Comparison of ENCODE assay signal across 27 cellular contexts in genomic region chr4:77617203-77617602, GRCh38. TPM values are rescaled to one million over a fixed set of nuclear protein-coding genes. Genes with fewer than 3 reads are reported as not detected.
DNase-seq lines count a peak whose midpoint lies in the region; FAIRE-seq and TF ChIP-seq lines count a peak whose summit lies in the region.
"Had no signal": no experiment of that assay in that cellular context is flagged by ENCODE, and none has a peak within 500 bp of the region (broad histone marks: within the 10 kb centered on the region; RNA-seq: fewer than 3 reads in every experiment).

No MANE protein-coding gene starts in this region.

- no peak overlapping the region for H3K27ac ChIP-seq in astrocyte (ENCODE audit: low read depth, low read length)
- H3K27ac ChIP-seq: body of pancreas, colonic mucosa, sigmoid colon, SJCRH30, thoracic aorta had no signal

- CTCF ChIA-PET in activated CD4-positive, alpha-beta memory T cell treated with anti-CD3 and anti-CD28 coated beads, Interleukin-2, amount 10 ng/mL, durations not matched to agents 7 days and 5 days (lab: Charles Lee) = interaction anchor here (0.7 to 1.2 kb wide), 4 partner anchors 16 to 55 kb away, joined by 3 to 9 read pairs (median 3); no protein-coding TSS in a partner anchor

- H3K4me3 ChIP-seq in astrocyte (ENCODE audit: insufficient read depth, low read depth, low read length) = no peak overlapping the region
- H3K4me3 ChIP-seq: body of pancreas, colonic mucosa, sigmoid colon, SJCRH30, thoracic aorta had no signal

- no peaks in the 10 kb centered on the region for H3K4me1 Mint-ChIP-seq in astrocyte (ENCODE audit: low read depth, unreplicated experiment)
- H3K4me1 Mint-ChIP-seq in activated CD4-positive, alpha-beta memory T cell treated with anti-CD3 and anti-CD28 coated beads, Interleukin-2, amount 10 ng/mL, durations not matched to agents 7 days and 5 days = peaks cover 3% of the 10 kb centered on the region

- peaks cover 9% of the 10 kb centered on the region for H3K27me3 ChIP-seq in astrocyte (ENCODE audit: insufficient read depth, low read length)
- H3K27me3 ChIP-seq: body of pancreas, colonic mucosa, sigmoid colon, SJCRH30 had no signal

- POLR2A ChIA-PET in activated CD4-positive, alpha-beta memory T cell treated with anti-CD3 and anti-CD28 coated beads, Interleukin-2, amount 10 ng/mL, durations not matched to agents 7 days and 5 days (lab: Charles Lee) = no interaction called here

- no peaks in the 10 kb centered on the region for H3K4me1 ChIP-seq in astrocyte (ENCODE audit: insufficient read depth, low read length)
- H3K4me1 ChIP-seq: colonic mucosa, SJCRH30 had no signal

- no peaks in the 10 kb centered on the region for H3K36me3 ChIP-seq in astrocyte (ENCODE audit: insufficient read depth, low read length)
- H3K36me3 ChIP-seq: colonic mucosa, sigmoid colon, SJCRH30, thoracic aorta had no signal

- H3K9me3 ChIP-seq in astrocyte (ENCODE audit: insufficient read depth, low read depth, low read length) = no peaks in the 10 kb centered on the region
- H3K9me3 ChIP-seq: body of pancreas, colonic mucosa, sigmoid colon, SJCRH30, thoracic aorta had no signal

- H3K9ac ChIP-seq in astrocyte (ENCODE audit: low read length) = no peak overlapping the region

- peak; percentile 53 for DNase-seq in ELR (ENCODE audit: low read depth)
- peak; percentile 58 for DNase-seq in M059J (ENCODE audit: low read depth)
- peak; percentile 13 for DNase-seq in astrocyte (ENCODE audit: low read depth)
- peak; percentile 55 for DNase-seq in kidney tubule cell (ENCODE audit: low spot score)
- DNase-seq in GM13976 (ENCODE audit: low spot score) = no peak
- DNase-seq in activated CD4-positive, alpha-beta T cell treated with anti-CD3 and anti-CD28 coated beads for 4 hours = no peak
- no peak for DNase-seq in NCI-H2107 treated with DMSO at 0.1 percent for 48 hours (lab: John Stamatoyannopoulos, UW; ENCODE audit: unreplicated experiment)
- no peak for DNase-seq in activated CD4-positive, alpha-beta memory T cell treated with anti-CD3 and anti-CD28 coated beads, Interleukin-2, amount 10 ng/mL, durations not matched to agents 7 days and 5 days
- DNase-seq: AML-193; body of pancreas; colonic mucosa; endodermal cell; hypothalamus; KG1; kidney glomerular epithelial cell; naive thymus-derived CD4-positive, alpha-beta T cell; NCI-H1436; NCI-H526 treated with DMSO at 0.1 percent for 48 hours; sigmoid colon; SJCRH30; stimulated activated naive B cell treated with anti-CD40 and anti-IgM and Interleukin-4, amounts not matched to agents 10 μg/mL and 1 μg/mL and 100 μg/mL, for 72 hours had no signal

- H3K9me3 Mint-ChIP-seq in astrocyte (ENCODE audit: unreplicated experiment) = peaks cover 1% of the 10 kb centered on the region
- no peaks in the 10 kb centered on the region for H3K9me3 Mint-ChIP-seq in activated CD4-positive, alpha-beta memory T cell treated with anti-CD3 and anti-CD28 coated beads, Interleukin-2, amount 10 ng/mL, durations not matched to agents 7 days and 5 days
- H3K9me3 Mint-ChIP-seq: activated T-helper 1 cell treated with anti-CD3 and anti-CD28 coated beads, Interleukin-12 subunit alpha, Interleukin-12 subunit beta, Interleukin-2, Interleukin-4 antibody, amounts not matched to agents 30 ng/mL and 10 ng/mL and 1 ng/mL, durations not matched to agents 14 hours and 24 hours and 36 hours; endodermal cell; memory B cell; naive thymus-derived CD4-positive, alpha-beta T cell; stimulated activated naive B cell treated with anti-CD40 and anti-IgM and Interleukin-4, amounts not matched to agents 10 μg/mL and 1 μg/mL and 100 μg/mL, for 72 hours had no signal

- H3K4me2 ChIP-seq in astrocyte (ENCODE audit: low read length) = no peak overlapping the region

- no peak for FAIRE-seq in astrocyte (lab: Jason Lieb, UNC)

- H4K20me1 ChIP-seq in astrocyte (ENCODE audit: insufficient read depth, low read length) = no peaks in the 10 kb centered on the region

- in situ Hi-C loops in GM13976 (cut with MboI; ENCODE audit: low sequenced_read_pairs, unreplicated experiment) = no loop called here

- no peak overlapping the region for H3K27ac Mint-ChIP-seq in astrocyte (ENCODE audit: unreplicated experiment)
- H3K27ac Mint-ChIP-seq in activated CD4-positive, alpha-beta memory T cell treated with anti-CD3 and anti-CD28 coated beads, Interleukin-2, amount 10 ng/mL, durations not matched to agents 7 days and 5 days = no peak overlapping the region
- H3K27ac Mint-ChIP-seq: activated naive CD8-positive, alpha-beta T cell; activated T-helper 1 cell treated with anti-CD3 and anti-CD28 coated beads, Interleukin-12 subunit alpha, Interleukin-12 subunit beta, Interleukin-2, Interleukin-4 antibody, amounts not matched to agents 30 ng/mL and 10 ng/mL and 1 ng/mL, durations not matched to agents 14 hours and 24 hours and 36 hours; endodermal cell; memory B cell; naive thymus-derived CD4-positive, alpha-beta T cell; stimulated activated naive B cell treated with anti-CD40 and anti-IgM and Interleukin-4, amounts not matched to agents 10 μg/mL and 1 μg/mL and 100 μg/mL, for 72 hours had no signal

- H3K4me3 Mint-ChIP-seq in astrocyte (ENCODE audit: unreplicated experiment) = no peak overlapping the region
- H3K4me3 Mint-ChIP-seq in activated CD4-positive, alpha-beta memory T cell treated with anti-CD3 and anti-CD28 coated beads, Interleukin-2, amount 10 ng/mL, durations not matched to agents 7 days and 5 days = no peak overlapping the region
- H3K4me3 Mint-ChIP-seq: activated naive CD8-positive, alpha-beta T cell; activated T-helper 1 cell treated with anti-CD3 and anti-CD28 coated beads, Interleukin-12 subunit alpha, Interleukin-12 subunit beta, Interleukin-2, Interleukin-4 antibody, amounts not matched to agents 30 ng/mL and 10 ng/mL and 1 ng/mL, durations not matched to agents 14 hours and 24 hours and 36 hours; endodermal cell; memory B cell; naive thymus-derived CD4-positive, alpha-beta T cell; stimulated activated naive B cell treated with anti-CD40 and anti-IgM and Interleukin-4, amounts not matched to agents 10 μg/mL and 1 μg/mL and 100 μg/mL, for 72 hours had no signal

- H3K27me3 Mint-ChIP-seq in astrocyte (ENCODE audit: low read depth, unreplicated experiment) = peaks cover 3% of the 10 kb centered on the region
- peaks cover 42% of the 10 kb centered on the region for H3K27me3 Mint-ChIP-seq in activated CD4-positive, alpha-beta memory T cell treated with anti-CD3 and anti-CD28 coated beads, Interleukin-2, amount 10 ng/mL, durations not matched to agents 7 days and 5 days

- no peak overlapping the region for H2AFZ ChIP-seq in astrocyte (ENCODE audit: low read depth, low read length)

- TF ChIP-seq CTCF in astrocyte (IDR thresholded peaks at IDR 0.05; ENCODE audit: insufficient read depth, low read depth, low read length) (no peak), GM13976 (IDR thresholded peaks at IDR 0.05; ENCODE audit: borderline replicate concordance, control extremely low read depth, extremely low read depth, insufficient read depth, missing control alignments) (no peak)

- H3K79me2 ChIP-seq in astrocyte (ENCODE audit: insufficient read depth, low read length) = no peaks in the 10 kb centered on the region

- no peaks in the 10 kb centered on the region for H3K36me3 Mint-ChIP-seq in astrocyte (ENCODE audit: low read depth, unreplicated experiment)
- no peaks in the 10 kb centered on the region for H3K36me3 Mint-ChIP-seq in activated CD4-positive, alpha-beta memory T cell treated with anti-CD3 and anti-CD28 coated beads, Interleukin-2, amount 10 ng/mL, durations not matched to agents 7 days and 5 days (ENCODE audit: low read depth)
- H3K36me3 Mint-ChIP-seq: activated naive CD8-positive, alpha-beta T cell; memory B cell; stimulated activated naive B cell treated with anti-CD40 and anti-IgM and Interleukin-4, amounts not matched to agents 10 μg/mL and 1 μg/mL and 100 μg/mL, for 72 hours had no signal

RNA-seq across cellular contexts. Expression of gene CXCL13, which starts 11.6 kb away (rescaled TPM):
- not detected in 2 replicates for total RNA-seq in M059J (2014; rRNA removed; shearing (Covaris generic))
- not detected in 2 replicates for total RNA-seq in astrocyte
- total RNA-seq in activated CD4-positive, alpha-beta memory T cell treated with anti-CD3 and anti-CD28 coated beads, Interleukin-2, amount 10 ng/mL, durations not matched to agents 7 days and 5 days = not detected
- total RNA-seq: body of pancreas; endodermal cell; osteocyte; sigmoid colon; SJCRH30; T-helper 2 cell treated with Interferon-gamma antibody and Interleukin-4, amounts not matched to agents 100 ng/mL and 5 ng/mL, for 36 hours; thoracic aorta had no signal

Comparison
In these comparisons a context has a peak if more than half of its experiments do, and no peak if none do; other contexts are left out.
1. DNase-seq: peak in ELR (single experiment), M059J (single experiment), astrocyte (single experiment) and kidney tubule cell (single experiment); none in GM13976 (single experiment), activated CD4-positive, alpha-beta T cell treated with anti-CD3 and anti-CD28 coated beads for 4 hours (0 of 2), NCI-H2107 treated with DMSO at 0.1 percent for 48 hours (single experiment) and activated CD4-positive, alpha-beta memory T cell treated with anti-CD3 and anti-CD28 coated beads, Interleukin-2, amount 10 ng/mL, durations not matched to agents 7 days and 5 days (single experiment).